9 cellular contexts compared by ENCODE assay signal in the genomic region with DNA sequence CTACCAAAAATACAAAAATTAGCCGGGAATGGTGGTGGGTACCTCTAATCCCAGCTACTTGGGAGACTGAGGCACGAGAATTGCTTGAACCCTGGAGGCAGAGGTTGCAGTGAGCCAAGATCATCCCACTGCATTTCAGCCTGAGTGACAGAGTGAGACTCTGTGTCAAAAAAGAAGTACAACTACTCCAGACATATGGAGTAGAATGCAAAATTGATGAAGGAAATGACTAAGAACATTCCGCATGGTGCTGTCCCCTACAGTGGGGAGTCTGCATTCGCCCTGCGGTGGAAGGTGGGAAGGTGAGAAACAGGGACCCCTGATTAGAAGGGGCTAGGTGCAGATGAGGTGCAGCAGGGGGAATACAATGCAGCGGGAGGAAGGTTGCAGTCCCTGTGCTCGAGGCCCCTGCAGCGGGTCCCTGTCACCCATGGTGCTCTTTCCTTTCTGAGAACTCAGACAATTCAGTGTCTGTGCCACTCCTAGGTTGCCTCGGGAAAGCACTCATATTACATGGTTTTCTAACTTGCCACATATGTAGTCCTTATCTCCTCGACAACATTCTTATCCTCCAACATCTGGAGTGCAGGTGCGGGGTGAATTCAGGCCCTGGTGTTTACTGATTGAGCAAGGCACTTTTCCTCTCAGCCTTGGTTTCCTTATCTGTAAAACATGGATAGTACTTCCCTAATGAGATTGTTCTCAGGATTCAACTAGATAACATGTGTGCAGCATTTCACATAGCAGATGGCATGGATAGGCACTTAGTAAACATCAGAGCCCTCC. TPM values are rescaled to one million over a fixed set of nuclear protein-coding genes. Genes with fewer than 3 reads are reported as not detected.
DNase-seq lines count a peak whose midpoint lies in the region.
"Had no signal": no experiment of that assay in that cellular context is flagged by ENCODE, and none has a peak within 500 bp of the region (broad histone marks: within the 10 kb centered on the region; RNA-seq: fewer than 3 reads in every experiment).

No MANE protein-coding gene starts in this region.

- DNase-seq in EH (ENCODE audit: low read depth), result peak; percentile 37
- peak; percentile 49 for DNase-seq in SK-N-DZ (ENCODE audit: low spot score)
- peak; percentile 54 for DNase-seq in iris pigment epithelial cell (ENCODE audit: low read depth)
- DNase-seq in activated CD4-positive, CD25-positive, alpha-beta regulatory T cell treated with anti-CD3 and anti-CD28 coated beads, Interleukin-2, amount 50 U/mL, for 72 hours, result no peak
- DNase-seq in NCI-H187 treated with DMSO at 0.1 percent for 48 hours (lab: John Stamatoyannopoulos, UW), result no peak
- DNase-seq in mesenteric fat pad (ENCODE audit: low spot score), result no peak
- DNase-seq: activated T-cell treated with anti-CD3 and anti-CD28 coated beads for 4 hours, DND-41, NCI-H69 had no signal

RNA-seq across cellular contexts. Expression of gene POLD4, which starts 5.2 kb away (rescaled TPM):
- polyA plus RNA-seq in SK-N-DZ (2014; cell fraction: cytosol; rRNA removed), result 6.5 and 8.5 TPM in 2 replicates
- 8.2 and 9.1 TPM in 2 replicates for polyA plus RNA-seq in SK-N-DZ (2014; cell fraction: nucleus; rRNA removed)
- 72.9 TPM for total RNA-seq in mesenteric fat pad

RNA-seq across cellular contexts. Expression of gene CLCF1, which starts 25.2 kb away (rescaled TPM):
- 0.12 and 0.21 TPM in 2 replicates for polyA plus RNA-seq in SK-N-DZ (2014; cell fraction: cytosol; rRNA removed)
- polyA plus RNA-seq in SK-N-DZ (2014; cell fraction: nucleus; rRNA removed), result 1.4 TPM in 1 of 2 replicates, not detected in the other
- 7.7 TPM for total RNA-seq in mesenteric fat pad

RNA-seq across cellular contexts. Expression of gene RAD9A, which starts 43.6 kb away (rescaled TPM):
- 10.4 and 14.3 TPM in 2 replicates for polyA plus RNA-seq in SK-N-DZ (2014; cell fraction: cytosol; rRNA removed)
- 38.3 and 51.4 TPM in 2 replicates for polyA plus RNA-seq in SK-N-DZ (2014; cell fraction: nucleus; rRNA removed)
- 10.4 TPM for total RNA-seq in mesenteric fat pad

RNA-seq across cellular contexts. Expression of gene SSH3, which starts 44.8 kb away (rescaled TPM):
- 0.24 and 0.29 TPM in 2 replicates for polyA plus RNA-seq in SK-N-DZ (2014; cell fraction: cytosol; rRNA removed)
- 3.8 and 14.4 TPM in 2 replicates for polyA plus RNA-seq in SK-N-DZ (2014; cell fraction: nucleus; rRNA removed)
- total RNA-seq in mesenteric fat pad, result 19.9 TPM

RNA-seq across cellular contexts. Expression of gene PPP1CA, which starts 53.5 kb away (rescaled TPM):
- polyA plus RNA-seq in SK-N-DZ (2014; cell fraction: cytosol; rRNA removed), result 170 and 171 TPM in 2 replicates
- 101 and 105 TPM in 2 replicates for polyA plus RNA-seq in SK-N-DZ (2014; cell fraction: nucleus; rRNA removed)
- 92.4 TPM for total RNA-seq in mesenteric fat pad

Comparison
In these comparisons a context has a peak if more than half of its experiments do, and no peak if none do; other contexts are left out.
1. DNase-seq: peak in EH (single experiment), SK-N-DZ (single experiment) and iris pigment epithelial cell (single experiment); none in activated CD4-positive, CD25-positive, alpha-beta regulatory T cell treated with anti-CD3 and anti-CD28 coated beads, Interleukin-2, amount 50 U/mL, for 72 hours (single experiment), NCI-H187 treated with DMSO at 0.1 percent for 48 hours (single experiment) and mesenteric fat pad (single experiment).